In genomic region chr9:33161589-33162132, GRCh38 we compare ENCODE assay signal across 8 cellular contexts. TPM values are rescaled to one million over a fixed set of nuclear protein-coding genes. Genes with fewer than 3 reads are reported as not detected.
DNase-seq lines count a peak whose midpoint lies in the region; ATAC-seq and TF ChIP-seq lines count a peak whose summit lies in the region.
"Had no signal": no experiment of that assay in that cellular context is flagged by ENCODE, and none has a peak within 500 bp of the region (broad histone marks: within the 10 kb centered on the region; RNA-seq: fewer than 3 reads in every experiment).

No MANE protein-coding gene starts in this region.

- H3K9me2 ChIP-seq in GM23248 (ENCODE audit: insufficient read depth): no peaks in the 10 kb centered on the region

- in situ Hi-C loops in GM23248 (cut with MboI): no loop called here

- H3K36me3 ChIP-seq in GM23248 (ENCODE audit: low read depth): no peaks in the 10 kb centered on the region

- H3K9ac ChIP-seq in GM23248: peak overlapping the region; percentile 99

- peaks cover 75% of the 10 kb centered on the region for H3K4me1 ChIP-seq in GM23248 (ENCODE audit: insufficient read depth)
- peaks cover 62% of the 10 kb centered on the region for H3K4me1 ChIP-seq in foreskin keratinocyte

- H3K27ac ChIP-seq in GM23248 (peak overlapping the region; percentile 99), foreskin keratinocyte (peak overlapping the region; percentile 100)

- ATAC-seq in foreskin keratinocyte: peak; percentile 20
- ATAC-seq in stimulated activated effector memory CD8-positive, alpha-beta T cell treated with anti-CD3 and anti-CD28 coated beads, Interleukin-12 subunit alpha, Interleukin-12 subunit beta, amount 100 ng/mL, for 72 hours: no peak

- H3K9me3 ChIP-seq in GM23248 (ENCODE audit: low read depth): no peaks in the 10 kb centered on the region

- H3K9me3 Mint-ChIP-seq in stimulated activated effector memory CD8-positive, alpha-beta T cell treated with anti-CD3 and anti-CD28 coated beads, Interleukin-12 subunit alpha, Interleukin-12 subunit beta, amount 100 ng/mL, for 72 hours: no peaks in the 10 kb centered on the region

- H3K27ac Mint-ChIP-seq in stimulated activated effector memory CD8-positive, alpha-beta T cell treated with anti-CD3 and anti-CD28 coated beads, Interleukin-12 subunit alpha, Interleukin-12 subunit beta, amount 100 ng/mL, for 72 hours: peak overlapping the region; percentile 87

- H3K4me3 ChIP-seq in GM23248: peak overlapping the region; percentile 98
- H3K4me3 ChIP-seq: K562 had no signal

- no peaks in the 10 kb centered on the region for H3K27me3 ChIP-seq in GM23248 (replicated peaks; ENCODE audit: insufficient read depth)
- H3K27me3 ChIP-seq in foreskin keratinocyte: no peaks in the 10 kb centered on the region

- peaks cover 41% of the 10 kb centered on the region for H3K36me3 Mint-ChIP-seq in stimulated activated effector memory CD8-positive, alpha-beta T cell treated with anti-CD3 and anti-CD28 coated beads, Interleukin-12 subunit alpha, Interleukin-12 subunit beta, amount 100 ng/mL, for 72 hours

- DNase-seq in GM23248: peak; percentile 42
- peak; percentile 70 for DNase-seq in RPMI7951 (ENCODE audit: low read depth)
- peak; percentile 70 to 83 for DNase-seq in foreskin keratinocyte
- DNase-seq in stimulated activated effector memory CD8-positive, alpha-beta T cell treated with anti-CD3 and anti-CD28 coated beads, Interleukin-12 subunit alpha, Interleukin-12 subunit beta, amount 100 ng/mL, for 72 hours (ENCODE audit: low spot score in 2 of 2): no peak
- DNase-seq in amygdala (lab: John Stamatoyannopoulos, UW): no peak
- no peak for DNase-seq in NCI-H774 (lab: John Stamatoyannopoulos, UW)
- DNase-seq in cortex of kidney (lab: John Stamatoyannopoulos, UW): no peak

- no peak for TF ChIP-seq CTCF in foreskin keratinocyte (conservative IDR thresholded peaks at IDR 0.05)

- peaks cover 100% of the 10 kb centered on the region for H3K79me2 ChIP-seq in GM23248 (ENCODE audit: insufficient read depth)

- peaks cover 91% of the 10 kb centered on the region for H3F3A ChIP-seq in GM23248 (ENCODE audit: insufficient read depth)

- H4K20me1 ChIP-seq in GM23248 (ENCODE audit: insufficient read depth): no peaks in the 10 kb centered on the region

- H3K4me2 ChIP-seq in GM23248 (ENCODE audit: unreplicated experiment): peak overlapping the region; percentile 99

- peak overlapping the region; percentile 97 for H3K4me3 Mint-ChIP-seq in stimulated activated effector memory CD8-positive, alpha-beta T cell treated with anti-CD3 and anti-CD28 coated beads, Interleukin-12 subunit alpha, Interleukin-12 subunit beta, amount 100 ng/mL, for 72 hours

- WGBS in GM23248 (ENCODE audit: low coverage in 1 of 2, low lambda C conversion rate in 2 of 2, missing lambda C conversion rate in 2 of 2), 2 experiments: 7 to 12% methylated on average over 1 of the region's 1 CpG

- peaks cover 82% of the 10 kb centered on the region for H3K4me1 Mint-ChIP-seq in stimulated activated effector memory CD8-positive, alpha-beta T cell treated with anti-CD3 and anti-CD28 coated beads, Interleukin-12 subunit alpha, Interleukin-12 subunit beta, amount 100 ng/mL, for 72 hours

- no peak overlapping the region for H2AFZ ChIP-seq in GM23248

RNA-seq across cellular contexts. Expression of gene B4GALT1, which starts 5.5 kb away (rescaled TPM):
- total RNA-seq in GM23248 (2014; rRNA removed; shearing (Covaris generic)): 70.8 and 74.3 TPM in 2 replicates
- polyA plus RNA-seq in GM23248 (2016; fragmentation: Nextera tagmentation; extraction: Ambion mirVana): 139 and 140 TPM in 2 replicates
- 35.4 and 38.7 TPM in 2 replicates for total RNA-seq in RPMI7951 (2014; rRNA removed; shearing (Covaris generic))
- 61.8 and 83.6 TPM in 2 replicates for total RNA-seq in foreskin keratinocyte
- polyA plus RNA-seq in foreskin keratinocyte: 55.4 and 62.0 TPM in 2 replicates

Comparison
In these comparisons a context has a peak if more than half of its experiments do, and no peak if none do; other contexts are left out.
1. DNase-seq: peak in GM23248 (single experiment), RPMI7951 (single experiment) and foreskin keratinocyte (2 of 2); none in stimulated activated effector memory CD8-positive, alpha-beta T cell treated with anti-CD3 and anti-CD28 coated beads, Interleukin-12 subunit alpha, Interleukin-12 subunit beta, amount 100 ng/mL, for 72 hours (0 of 2), amygdala (0 of 56), NCI-H774 (single experiment) and cortex of kidney (single experiment).